29 cellular contexts compared by ENCODE assay signal in genomic region chr9:124576751-124577150, GRCh38.
"Had no signal": no experiment of that assay in that cellular context is flagged by ENCODE, and none has a peak within 500 bp of the region (broad histone marks: within the 10 kb centered on the region; RNA-seq: fewer than 3 reads in every experiment).

No MANE protein-coding gene starts in this region.

- ATAC-seq: activated CD4-positive, alpha-beta T cell treated with anti-CD3 and anti-CD28 coated beads for 36 hours; activated CD4-positive, CD25-positive, alpha-beta regulatory T cell treated with anti-CD3 and anti-CD28 coated beads, Interleukin-2, amount 50 U/mL, for 24 hours; activated CD8-positive, alpha-beta T cell treated with anti-CD3 and anti-CD28 coated beads, Interleukin-2, amount 10 ng/mL, durations not matched to agents 7 days and 5 days; body of pancreas; Panc1 had no signal

- H3K4me3 ChIP-seq: ascending aorta, body of pancreas, breast epithelium had no signal

- H3K4me1 ChIP-seq: ascending aorta, body of pancreas, breast epithelium had no signal

- DNase-seq: activated CD4-positive, alpha-beta T cell treated with anti-CD3 and anti-CD28 coated beads for 36 hours; activated CD4-positive, alpha-beta T cell treated with anti-CD3 and anti-CD28 coated beads, Interleukin-2, amount 10 ng/mL, durations not matched to agents 7 days and 5 days; activated CD4-positive, alpha-beta T cell treated with anti-CD3 and anti-CD28 coated beads, Interleukin-2, amount 50 U/mL, for 48 hours; activated CD8-positive, alpha-beta T cell treated with anti-CD3 and anti-CD28 coated beads, Interleukin-2, amount 10 ng/mL, durations not matched to agents 7 days and 5 days; activated gamma-delta T cell; activated naive CD4-positive, alpha-beta T cell treated with Interleukin-2 at 50 U/mL for 16 hours; activated naive CD8-positive, alpha-beta T cell treated with anti-CD3 and anti-CD28 coated beads, Interleukin-2, amount 10 ng/mL, durations not matched to agents 7 days and 5 days; activated T-cell treated with anti-CD3 and anti-CD28 coated beads, Interleukin-2, amount 50 U/mL, for 24 hours; amygdala; body of pancreas; Kasumi-1; KG1; NCI-H1092 treated with DMSO at 0.1 percent for 48 hours; NCI-H1417; NCI-H187 treated with DMSO at 0.1 percent for 48 hours; NCI-H2081 treated with DMSO at 0.1 percent for 48 hours; NCI-H345; NCI-H524 treated with DMSO at 0.1 percent for 48 hours; Right ventricle myocardium superior; SW 1271; T-helper 1 cell; T-helper 2 cell; T-helper 9 cell had no signal

- H3K36me3 ChIP-seq: ascending aorta, breast epithelium had no signal

- H3K4me3 Mint-ChIP-seq: activated CD4-positive, alpha-beta T cell treated with anti-CD3 and anti-CD28 coated beads for 36 hours; activated CD4-positive, alpha-beta T cell treated with anti-CD3 and anti-CD28 coated beads, Interleukin-2, amount 10 ng/mL, durations not matched to agents 7 days and 5 days; activated CD8-positive, alpha-beta T cell treated with anti-CD3 and anti-CD28 coated beads, Interleukin-2, amount 10 ng/mL, durations not matched to agents 7 days and 5 days; activated naive CD4-positive, alpha-beta T cell treated with anti-CD3 and anti-CD28 coated beads, Interleukin-2, amount 50 U/mL, for 24 hours; activated naive CD8-positive, alpha-beta T cell treated with anti-CD3 and anti-CD28 coated beads, Interleukin-2, amount 10 ng/mL, durations not matched to agents 7 days and 5 days; activated T-cell treated with anti-CD3 and anti-CD28 coated beads, Interleukin-2, amount 50 U/mL, for 24 hours had no signal

- H3K9me3 Mint-ChIP-seq: activated CD4-positive, alpha-beta T cell treated with anti-CD3 and anti-CD28 coated beads, Interleukin-2, amount 10 ng/mL, durations not matched to agents 7 days and 5 days; activated naive CD4-positive, alpha-beta T cell treated with anti-CD3 and anti-CD28 coated beads, Interleukin-2, amount 50 U/mL, for 24 hours; activated naive CD8-positive, alpha-beta T cell treated with anti-CD3 and anti-CD28 coated beads, Interleukin-2, amount 10 ng/mL, durations not matched to agents 7 days and 5 days; activated T-cell treated with anti-CD3 and anti-CD28 coated beads, Interleukin-2, amount 50 U/mL, for 24 hours; activated T-helper 2 cell treated with anti-CD3 and anti-CD28 coated beads, Interferon-gamma antibody, Interleukin-2, Interleukin-4, amounts not matched to agents 10 μg/mL and 5 μg/mL and 100 μg/mL, durations not matched to agents 14 hours and 24 hours and 36 hours had no signal

- H3K27ac Mint-ChIP-seq: activated CD4-positive, alpha-beta T cell treated with anti-CD3 and anti-CD28 coated beads for 36 hours; activated CD4-positive, alpha-beta T cell treated with anti-CD3 and anti-CD28 coated beads, Interleukin-2, amount 10 ng/mL, durations not matched to agents 7 days and 5 days; activated CD8-positive, alpha-beta T cell treated with anti-CD3 and anti-CD28 coated beads, Interleukin-2, amount 10 ng/mL, durations not matched to agents 7 days and 5 days; activated naive CD4-positive, alpha-beta T cell treated with anti-CD3 and anti-CD28 coated beads, Interleukin-2, amount 50 U/mL, for 24 hours; activated naive CD8-positive, alpha-beta T cell treated with anti-CD3 and anti-CD28 coated beads, Interleukin-2, amount 10 ng/mL, durations not matched to agents 7 days and 5 days; activated T-cell treated with anti-CD3 and anti-CD28 coated beads, Interleukin-2, amount 50 U/mL, for 24 hours; activated T-helper 2 cell treated with anti-CD3 and anti-CD28 coated beads, Interferon-gamma antibody, Interleukin-2, Interleukin-4, amounts not matched to agents 10 μg/mL and 5 μg/mL and 100 μg/mL, durations not matched to agents 14 hours and 24 hours and 36 hours had no signal

- H3K9me3 ChIP-seq: ascending aorta, body of pancreas, breast epithelium had no signal

- H3K27me3 ChIP-seq: ascending aorta, body of pancreas, breast epithelium had no signal

- H3K27ac ChIP-seq: ascending aorta, body of pancreas, breast epithelium had no signal

- H3K4me1 Mint-ChIP-seq: activated CD4-positive, alpha-beta T cell treated with anti-CD3 and anti-CD28 coated beads, Interleukin-2, amount 10 ng/mL, durations not matched to agents 7 days and 5 days; activated naive CD4-positive, alpha-beta T cell treated with anti-CD3 and anti-CD28 coated beads, Interleukin-2, amount 50 U/mL, for 24 hours; activated naive CD8-positive, alpha-beta T cell treated with anti-CD3 and anti-CD28 coated beads, Interleukin-2, amount 10 ng/mL, durations not matched to agents 7 days and 5 days had no signal

- H3K36me3 Mint-ChIP-seq: activated naive CD4-positive, alpha-beta T cell treated with anti-CD3 and anti-CD28 coated beads, Interleukin-2, amount 50 U/mL, for 24 hours; activated naive CD8-positive, alpha-beta T cell treated with anti-CD3 and anti-CD28 coated beads, Interleukin-2, amount 10 ng/mL, durations not matched to agents 7 days and 5 days had no signal
